In genomic region chrX:110328613-110329012, GRCh38 we compare ENCODE assay signal across 11 cellular contexts. TPM values are rescaled to one million over a fixed set of nuclear protein-coding genes. Genes with fewer than 3 reads are reported as not detected.
"Had no signal": no experiment of that assay in that cellular context is flagged by ENCODE, and none has a peak within 500 bp of the region (broad histone marks: within the 10 kb centered on the region; RNA-seq: fewer than 3 reads in every experiment).

No MANE protein-coding gene starts in this region.

RNA-seq across cellular contexts. Expression of gene RTL9, which starts 30.0 kb away (rescaled TPM):
- total RNA-seq: activated B cell treated with CpG ODN at 0.5 μM for 24 hours; activated CD4-positive, alpha-beta memory T cell treated with anti-CD3 and anti-CD28 coated beads, Interleukin-2, amount 10 ng/mL, durations not matched to agents 7 days and 5 days; activated CD4-positive, alpha-beta T cell treated with anti-CD3 and anti-CD28 coated beads, Interleukin-2, amount 10 ng/mL, durations not matched to agents 24 days and 14 days; activated CD4-positive, alpha-beta T cell treated with anti-CD3 and anti-CD28 coated beads, Interleukin-2, amount 10 ng/mL, durations not matched to agents 7 days and 5 days; activated CD8-positive, alpha-beta memory T cell treated with anti-CD3 and anti-CD28 coated beads for 36 hours; activated CD8-positive, alpha-beta memory T cell treated with anti-CD3 and anti-CD28 coated beads, Interleukin-2, amount 10 ng/mL, durations not matched to agents 7 days and 5 days; activated CD8-positive, alpha-beta T cell treated with anti-CD3 and anti-CD28 coated beads for 36 hours; activated CD8-positive, alpha-beta T cell treated with anti-CD3 and anti-CD28 coated beads, Interleukin-2, amount 10 ng/mL, durations not matched to agents 7 days and 5 days; T-helper 1 cell treated with Interleukin-12 subunit alpha and Interleukin-12 subunit beta and Interleukin-4 antibody, amounts not matched to agents 30 ng/mL and 1 ng/mL, for 36 hours; T-helper 17 cell; T-helper 2 cell treated with Interferon-gamma antibody and Interleukin-4, amounts not matched to agents 100 ng/mL and 5 ng/mL, for 36 hours had no signal
